Comparison of ENCODE assay signal across 22 cellular contexts in genomic region chr6:85136310-85136709, GRCh38.
"Had no signal": no experiment of that assay in that cellular context is flagged by ENCODE, and none has a peak within 500 bp of the region (broad histone marks: within the 10 kb centered on the region; RNA-seq: fewer than 3 reads in every experiment).

No MANE protein-coding gene starts in this region.

- FAIRE-seq: endothelial cell of umbilical vein, frontal cortex, islet of Langerhans, small intestine, urothelium cell line had no signal

- H3K9me3 ChIP-seq: heart right ventricle, ovary, right atrium auricular region, transverse colon had no signal

- H3K27ac ChIP-seq: coronary artery, heart right ventricle, ovary, right atrium auricular region, transverse colon had no signal

- H3K4me3 ChIP-seq: coronary artery, heart right ventricle, ovary, right atrium auricular region, transverse colon had no signal

- H3K4me1 ChIP-seq: heart right ventricle, right atrium auricular region, transverse colon had no signal

- H3K36me3 ChIP-seq: heart right ventricle, ovary, right atrium auricular region, transverse colon had no signal

- H3K27me3 ChIP-seq: heart right ventricle, ovary, right atrium auricular region, transverse colon had no signal

- DNase-seq: caudate nucleus; effector CD4-positive, alpha-beta T cell; endodermal cell; erythroblast; heart right ventricle; hypothalamus; kidney glomerular epithelial cell; naive thymus-derived CD8-positive, alpha-beta T cell; nucleus accumbens; ovary; small intestine; stimulated activated CD4-positive, alpha-beta T cell treated with anti-CD3 and anti-CD28 coated beads, Interleukin-12 subunit alpha, Interleukin-12 subunit beta, amount 100 ng/mL, for 4 hours; stimulated activated CD4-positive, alpha-beta T cell treated with anti-CD3 and anti-CD28 coated beads, Interleukin-2, amount 100 ng/mL, for 48 hours; transverse colon had no signal

- ATAC-seq: heart right ventricle; left lobe of liver; naive thymus-derived CD8-positive, alpha-beta T cell; stimulated activated memory B cell treated with anti-CD40 and anti-IgM and Interleukin-4, amounts not matched to agents 10 μg/mL and 1 μg/mL and 100 μg/mL, for 72 hours had no signal
